ENCODE assay signal across 3 cellular contexts in the genomic region with DNA sequence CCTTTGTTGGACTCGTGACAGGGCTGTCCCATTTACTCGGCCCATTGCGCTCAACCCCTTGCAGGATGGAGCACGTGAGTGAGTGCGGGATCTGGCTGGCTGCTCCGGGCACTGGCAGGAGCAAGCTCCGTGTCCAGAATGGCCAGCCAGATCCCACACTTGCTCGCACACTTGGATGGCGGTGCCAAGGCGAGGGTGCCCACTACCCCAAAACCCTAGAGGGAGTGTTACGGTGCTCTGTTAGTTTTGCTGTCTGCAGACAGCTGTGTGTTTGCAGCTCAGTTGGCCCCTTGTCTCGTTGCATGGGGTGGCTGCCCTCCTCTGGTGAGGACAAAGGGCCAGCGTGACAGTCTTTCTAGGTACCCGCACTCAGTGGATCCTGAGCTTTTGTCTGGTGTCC.
TF ChIP-seq lines count a peak whose summit lies in the region.

No MANE protein-coding gene starts in this region.

TF ChIP-seq in K562, 482 proteins besides CTCF, POLR2A, EP300 and RAD21:
- TF ChIP-seq KHSRP (IDR thresholded peaks at IDR 0.05), result no peak
- TF ChIP-seq ZNF699 (CRISPR knock-in tag; IDR thresholded peaks at IDR 0.05; ENCODE audit: insufficient replicate concordance), result no peak
- 0 out of 2 replicates have a peak, but pooled peaks have one; percentile 20 for TF ChIP-seq BHLHE40 (IDR thresholded peaks at IDR 0.05; ENCODE audit: low read length)
- no peak for TF ChIP-seq NFXL1 (CRISPR knock-in tag; IDR thresholded peaks at IDR 0.05)

TF ChIP-seq in H1, 55 proteins besides CTCF, POLR2A, EP300 and RAD21:
- no peak for TF ChIP-seq BCL11A (IDR thresholded peaks at IDR 0.05; ENCODE audit: low read depth in 2 of 2, low read length in 2 of 2)
- no peak for TF ChIP-seq TAF1 (IDR thresholded peaks at IDR 0.05; ENCODE audit: low read depth, low read length)
- TF ChIP-seq KDM1A (IDR thresholded peaks at IDR 0.05; ENCODE audit: borderline replicate concordance, low read length), result no peak

TF ChIP-seq in SK-N-SH, 30 proteins besides CTCF, POLR2A, EP300 and RAD21:
- TF ChIP-seq, protein P1, sequence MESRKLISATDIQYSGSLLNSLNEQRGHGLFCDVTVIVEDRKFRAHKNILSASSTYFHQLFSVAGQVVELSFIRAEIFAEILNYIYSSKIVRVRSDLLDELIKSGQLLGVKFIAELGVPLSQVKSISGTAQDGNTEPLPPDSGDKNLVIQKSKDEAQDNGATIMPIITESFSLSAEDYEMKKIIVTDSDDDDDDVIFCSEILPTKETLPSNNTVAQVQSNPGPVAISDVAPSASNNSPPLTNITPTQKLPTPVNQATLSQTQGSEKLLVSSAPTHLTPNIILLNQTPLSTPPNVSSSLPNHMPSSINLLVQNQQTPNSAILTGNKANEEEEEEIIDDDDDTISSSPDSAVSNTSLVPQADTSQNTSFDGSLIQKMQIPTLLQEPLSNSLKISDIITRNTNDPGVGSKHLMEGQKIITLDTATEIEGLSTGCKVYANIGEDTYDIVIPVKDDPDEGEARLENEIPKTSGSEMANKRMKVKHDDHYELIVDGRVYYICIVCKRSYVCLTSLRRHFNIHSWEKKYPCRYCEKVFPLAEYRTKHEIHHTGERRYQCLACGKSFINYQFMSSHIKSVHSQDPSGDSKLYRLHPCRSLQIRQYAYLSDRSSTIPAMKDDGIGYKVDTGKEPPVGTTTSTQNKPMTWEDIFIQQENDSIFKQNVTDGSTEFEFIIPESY (IDR thresholded peaks at IDR 0.05; ENCODE audit: borderline replicate concordance, low read depth), result no peak
- TF ChIP-seq FOXM1 (IDR thresholded peaks at IDR 0.05; ENCODE audit: low read depth) (no peak), SIN3A (IDR thresholded peaks at IDR 0.05; ENCODE audit: borderline replicate concordance, low read depth, low read length) (no peak)
- TF ChIP-seq, protein P2, sequence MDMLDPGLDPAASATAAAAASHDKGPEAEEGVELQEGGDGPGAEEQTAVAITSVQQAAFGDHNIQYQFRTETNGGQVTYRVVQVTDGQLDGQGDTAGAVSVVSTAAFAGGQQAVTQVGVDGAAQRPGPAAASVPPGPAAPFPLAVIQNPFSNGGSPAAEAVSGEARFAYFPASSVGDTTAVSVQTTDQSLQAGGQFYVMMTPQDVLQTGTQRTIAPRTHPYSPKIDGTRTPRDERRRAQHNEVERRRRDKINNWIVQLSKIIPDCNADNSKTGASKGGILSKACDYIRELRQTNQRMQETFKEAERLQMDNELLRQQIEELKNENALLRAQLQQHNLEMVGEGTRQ (IDR thresholded peaks at IDR 0.05; ENCODE audit: borderline replicate concordance, low read depth, low read length), result no peak
- TF ChIP-seq, protein P3, sequence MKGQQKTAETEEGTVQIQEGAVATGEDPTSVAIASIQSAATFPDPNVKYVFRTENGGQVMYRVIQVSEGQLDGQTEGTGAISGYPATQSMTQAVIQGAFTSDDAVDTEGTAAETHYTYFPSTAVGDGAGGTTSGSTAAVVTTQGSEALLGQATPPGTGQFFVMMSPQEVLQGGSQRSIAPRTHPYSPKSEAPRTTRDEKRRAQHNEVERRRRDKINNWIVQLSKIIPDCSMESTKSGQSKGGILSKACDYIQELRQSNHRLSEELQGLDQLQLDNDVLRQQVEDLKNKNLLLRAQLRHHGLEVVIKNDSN (IDR thresholded peaks at IDR 0.05; ENCODE audit: borderline replicate concordance, low read depth), result no peak
- TF ChIP-seq, protein P4, sequence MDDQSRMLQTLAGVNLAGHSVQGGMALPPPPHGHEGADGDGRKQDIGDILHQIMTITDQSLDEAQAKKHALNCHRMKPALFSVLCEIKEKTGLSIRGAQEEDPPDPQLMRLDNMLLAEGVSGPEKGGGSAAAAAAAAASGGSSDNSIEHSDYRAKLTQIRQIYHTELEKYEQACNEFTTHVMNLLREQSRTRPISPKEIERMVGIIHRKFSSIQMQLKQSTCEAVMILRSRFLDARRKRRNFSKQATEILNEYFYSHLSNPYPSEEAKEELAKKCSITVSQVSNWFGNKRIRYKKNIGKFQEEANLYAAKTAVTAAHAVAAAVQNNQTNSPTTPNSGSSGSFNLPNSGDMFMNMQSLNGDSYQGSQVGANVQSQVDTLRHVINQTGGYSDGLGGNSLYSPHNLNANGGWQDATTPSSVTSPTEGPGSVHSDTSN (IDR thresholded peaks at IDR 0.05), result no peak
TF ChIP-seq in SK-N-SH: peak in this region for 0.
